In the genomic region with DNA sequence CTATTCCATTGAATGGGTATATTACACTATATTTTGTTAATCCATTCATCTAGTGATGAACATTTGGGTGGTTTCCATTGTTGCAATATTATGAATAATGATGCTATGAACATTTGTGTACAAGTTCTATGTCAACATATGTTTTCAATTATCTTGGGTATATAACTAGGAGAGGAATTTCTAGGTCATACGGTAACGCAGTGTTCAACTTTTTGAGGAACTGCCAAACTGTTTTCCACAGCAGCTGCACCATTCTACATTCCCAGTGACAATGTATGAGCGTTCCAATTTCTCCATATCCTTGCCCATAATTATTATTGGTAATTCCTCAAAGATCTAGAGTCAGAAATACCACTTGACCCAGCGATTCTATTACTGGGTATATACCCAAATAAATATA, we compare ENCODE assay signal across 8 cellular contexts.
"Had no signal": no experiment of that assay in that cellular context is flagged by ENCODE, and none has a peak within 500 bp of the region (broad histone marks: within the 10 kb centered on the region; RNA-seq: fewer than 3 reads in every experiment).

No MANE protein-coding gene starts in this region.

- H3K4me1 ChIP-seq: HAP-1 had no signal

- H2AFZ ChIP-seq: GM23248 had no signal

- DNase-seq: GM23248, GOT3, H7, IMR-90, KBM-7 had no signal

- H3K9me3 ChIP-seq: HAP-1 had no signal

- H3K4me3 ChIP-seq: GM23248, HAP-1 had no signal

- H3K4me2 ChIP-seq: KMS-11 had no signal

- H3K36me3 ChIP-seq: HAP-1 had no signal

- H3K9ac ChIP-seq: GM23248, KMS-11 had no signal

- FAIRE-seq: HTR-8/SVneo had no signal

- H3K27ac ChIP-seq: GM23248, KMS-11 had no signal
